In genomic region chr13:50466554-50466953, GRCh38 we compare ENCODE assay signal across 24 cellular contexts.
"Had no signal": no experiment of that assay in that cellular context is flagged by ENCODE, and none has a peak within 500 bp of the region (broad histone marks: within the 10 kb centered on the region; RNA-seq: fewer than 3 reads in every experiment).

No MANE protein-coding gene starts in this region.

- DNase-seq: activated CD4-positive, alpha-beta T cell treated with anti-CD3 and anti-CD28 coated beads for 4 hours; activated CD4-positive, alpha-beta T cell treated with anti-CD3 and anti-CD28 coated beads, Interleukin-2, amount 10 ng/mL, durations not matched to agents 7 days and 5 days; activated CD4-positive, alpha-beta T cell treated with anti-CD3 and anti-CD28 coated beads, Interleukin-2, amount 50 U/mL, for 4 hours; activated CD4-positive, CD25-positive, alpha-beta regulatory T cell; activated CD4-positive, CD25-positive, alpha-beta regulatory T cell treated with anti-CD3 and anti-CD28 coated beads, Interleukin-2, amount 50 U/mL, for 72 hours; activated CD8-positive, alpha-beta memory T cell treated with anti-CD3 and anti-CD28 coated beads for 24 hours; activated CD8-positive, alpha-beta T cell treated with anti-CD3 and anti-CD28 coated beads for 36 hours; activated effector memory CD4-positive, alpha-beta T cell treated with Interleukin-2 at 50 U/mL for 16 hours; activated gamma-delta T cell treated with Interleukin-2 at 50 U/mL for 16 hours; activated naive CD4-positive, alpha-beta T cell treated with anti-CD3 and anti-CD28 coated beads, Interleukin-2, amount 50 U/mL, for 16 hours; activated naive CD4-positive, alpha-beta T cell treated with Interleukin-2 at 50 U/mL for 16 hours; activated T-cell treated with anti-CD3 and anti-CD28 coated beads, Interleukin-2, amount 50 U/mL, for 4 hours; amniotic stem cell; anterior cingulate cortex; brain microvascular endothelial cell; dorsolateral prefrontal cortex; effector memory CD4-positive, alpha-beta T cell; erythroblast; foreskin melanocyte; T-helper 2 cell had no signal

- H3K9me3 ChIP-seq: esophagus muscularis mucosa, gastroesophageal sphincter had no signal

- H3K4me3 ChIP-seq: coronary artery, dorsolateral prefrontal cortex, esophagus muscularis mucosa, gastroesophageal sphincter had no signal

- ATAC-seq: activated CD8-positive, alpha-beta T cell treated with anti-CD3 and anti-CD28 coated beads for 36 hours; activated T-cell treated with anti-CD3 and anti-CD28 coated beads, Interleukin-2, amount 50 U/mL, for 4 hours; activated T-helper 17 cell treated with anti-CD3 and anti-CD28 coated beads, Interleukin-2, amount 50 U/mL, for 72 hours; gastroesophageal sphincter had no signal

- H3K36me3 ChIP-seq: brain microvascular endothelial cell, esophagus muscularis mucosa, gastroesophageal sphincter had no signal

- H3K27ac ChIP-seq: brain microvascular endothelial cell, coronary artery, dorsolateral prefrontal cortex, gastroesophageal sphincter had no signal

- H3K27me3 ChIP-seq: brain microvascular endothelial cell, dorsolateral prefrontal cortex, esophagus muscularis mucosa, gastroesophageal sphincter had no signal
